Comparison of ENCODE assay signal across 1 cellular context in genomic region chr12:56119361-56119796, GRCh38.
A peak's percentile ranks its signal among the peaks of the same experiment; 100 is the strongest.
TF ChIP-seq lines count a peak whose summit lies in the region.

No MANE protein-coding gene starts in this region.

TF ChIP-seq in HEK293, 187 proteins besides CTCF, POLR2A, EP300 and RAD21 (continued from another document and continues in another):
- TF ChIP-seq ZNF518A (tag by site-specific recombination; conservative IDR thresholded peaks at IDR 0.05; ENCODE audit: low read depth) (no peak), BCL6B (tag by site-specific recombination; IDR thresholded peaks at IDR 0.05) (no peak), ZNF221 (tag by site-specific recombination; IDR thresholded peaks at IDR 0.05; ENCODE audit: borderline replicate concordance) (no peak), ZXDB (tag by site-specific recombination; IDR thresholded peaks at IDR 0.05) (peak; percentile 72), GLIS1 (tag by site-specific recombination; IDR thresholded peaks at IDR 0.05) (peak; percentile 88), KLF16 (tag by site-specific recombination; IDR thresholded peaks at IDR 0.05) (no peak; the same call in 1 of the 2 replicates), ZNF121 (tag by site-specific recombination; IDR thresholded peaks at IDR 0.05) (no peak), KLF7 (tag by site-specific recombination; IDR thresholded peaks at IDR 0.05; ENCODE audit: borderline replicate concordance) (no peak), ZNF138 (tag by site-specific recombination; IDR thresholded peaks at IDR 0.05; ENCODE audit: borderline replicate concordance) (no peak), ZSCAN18 (tag by site-specific recombination; IDR thresholded peaks at IDR 0.05) (no peak), ZNF366 (tag by site-specific recombination; conservative IDR thresholded peaks at IDR 0.05) (0 out of 2 replicates have a peak, but pooled peaks have one; percentile 31), ZNF274 (IDR thresholded peaks at IDR 0.05; ENCODE audit: low read length) (no peak), ZNF274 (tag by site-specific recombination; IDR thresholded peaks at IDR 0.05; ENCODE audit: borderline replicate concordance) (no peak), INSM2 (tag by site-specific recombination; IDR thresholded peaks at IDR 0.05) (peak; percentile 22; the same call in 1 of the 2 replicates), ZNF549 (tag by site-specific recombination; IDR thresholded peaks at IDR 0.05) (no peak), ZFP41 (tag by site-specific recombination; IDR thresholded peaks at IDR 0.05; ENCODE audit: borderline replicate concordance) (no peak), ZNF658 (tag by site-specific recombination; IDR thresholded peaks at IDR 0.05) (no peak), ZBTB49 (tag by site-specific recombination; IDR thresholded peaks at IDR 0.05; ENCODE audit: low read depth) (no peak), ZNF398 (tag by site-specific recombination; IDR thresholded peaks at IDR 0.05) (peak; percentile 19; the same call in 1 of the 2 replicates), ZNF140 (tag by site-specific recombination; IDR thresholded peaks at IDR 0.05) (no peak), BCL11B (tag by site-specific recombination; IDR thresholded peaks at IDR 0.05; ENCODE audit: low read depth) (peak; percentile 89), ZNF404 (tag by site-specific recombination; IDR thresholded peaks at IDR 0.05) (no peak), ZNF624 (tag by site-specific recombination; IDR thresholded peaks at IDR 0.05) (no peak), ZNF157 (tag by site-specific recombination; IDR thresholded peaks at IDR 0.05) (no peak), ZNF660 (tag by site-specific recombination; IDR thresholded peaks at IDR 0.05) (peak; percentile 36; the same call in 1 of the 2 replicates), ZBTB26 (tag by site-specific recombination; optimal IDR thresholded peaks at IDR 0.05) (no peak), ZNF19 (tag by site-specific recombination; IDR thresholded peaks at IDR 0.05; ENCODE audit: low read depth) (no peak), ZNF561 (tag by site-specific recombination; IDR thresholded peaks at IDR 0.05; ENCODE audit: borderline replicate concordance) (no peak), GLI4 (tag by site-specific recombination; IDR thresholded peaks at IDR 0.05) (no peak), ZNF585B (tag by site-specific recombination; IDR thresholded peaks at IDR 0.05) (no peak), SALL2 (tag by site-specific recombination; IDR thresholded peaks at IDR 0.05; ENCODE audit: borderline replicate concordance) (no peak), MZF1 (tag by site-specific recombination; IDR thresholded peaks at IDR 0.05; ENCODE audit: borderline replicate concordance) (no peak), ZNF677 (tag by site-specific recombination; IDR thresholded peaks at IDR 0.05) (no peak), ZNF843 (tag by site-specific recombination; IDR thresholded peaks at IDR 0.05) (no peak), ZNF391 (tag by site-specific recombination; IDR thresholded peaks at IDR 0.05; ENCODE audit: borderline replicate concordance, low read depth) (no peak), FEZF1 (tag by site-specific recombination; IDR thresholded peaks at IDR 0.05) (no peak), GLIS2 (tag by site-specific recombination; IDR thresholded peaks at IDR 0.05) (peak; percentile 72), ZNF629 (tag by site-specific recombination; IDR thresholded peaks at IDR 0.05) (peak; percentile 18; the same call in 1 of the 2 replicates), ZNF623 (tag by site-specific recombination; IDR thresholded peaks at IDR 0.05) (no peak), ZNF544 (tag by site-specific recombination; IDR thresholded peaks at IDR 0.05) (no peak), ZNF146 (tag by site-specific recombination; IDR thresholded peaks at IDR 0.05) (no peak), ZNF837 (tag by site-specific recombination; IDR thresholded peaks at IDR 0.05) (no peak), ZNF654 (tag by site-specific recombination; IDR thresholded peaks at IDR 0.05; ENCODE audit: low read depth) (peak; percentile 95), ZNF132 (tag by site-specific recombination; IDR thresholded peaks at IDR 0.05; ENCODE audit: borderline replicate concordance) (no peak), ZBTB11 (tag by site-specific recombination; conservative IDR thresholded peaks at IDR 0.05; ENCODE audit: low read depth) (no peak), ZNF23 (tag by site-specific recombination; IDR thresholded peaks at IDR 0.05; ENCODE audit: borderline replicate concordance) (no peak), ZNF664 (tag by site-specific recombination; IDR thresholded peaks at IDR 0.05) (no peak), ZFHX2 (tag by site-specific recombination; conservative IDR thresholded peaks at IDR 0.05) (peak; percentile 26; the same call in 1 of the 2 replicates)
